ENCODE assay signal across 1 cellular context in the genomic region with DNA sequence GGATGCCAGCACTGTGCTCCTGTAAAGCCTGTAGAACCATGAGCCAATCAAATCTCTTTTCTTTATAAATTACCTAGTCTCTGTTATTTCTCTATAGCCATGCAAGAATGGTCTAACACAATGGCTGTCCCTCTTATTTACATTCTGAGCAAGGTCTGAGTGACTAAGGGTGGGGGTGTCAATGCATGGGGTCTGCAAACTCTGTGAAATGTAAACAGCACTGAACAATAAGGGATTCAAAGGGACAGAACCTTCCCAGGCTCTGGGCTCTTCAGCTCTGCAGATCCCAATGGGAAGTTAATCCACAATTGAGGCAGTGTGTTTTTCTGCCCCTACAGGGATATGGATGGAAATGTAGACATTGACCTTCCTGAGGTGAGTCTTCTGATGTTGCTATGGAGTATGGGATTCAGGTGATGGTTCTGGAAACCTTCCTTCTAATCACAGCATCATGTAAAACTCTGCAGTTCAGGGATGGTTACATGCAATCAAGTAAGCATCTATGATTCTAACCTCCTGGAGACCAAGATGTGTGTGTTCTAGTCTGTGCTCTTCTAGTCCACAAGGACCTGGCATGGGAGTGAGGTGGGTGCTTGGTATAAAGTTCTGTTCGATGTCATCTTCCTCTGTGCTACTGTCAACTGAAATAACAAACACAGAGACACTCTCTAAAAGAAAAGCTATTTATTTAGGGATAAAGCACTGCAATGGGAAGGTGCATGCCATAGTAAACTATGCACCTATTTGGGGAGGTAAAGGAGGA.
TF ChIP-seq lines count a peak whose summit lies in the region.

No MANE protein-coding gene starts in this region.

TF ChIP-seq in HepG2, 621 proteins besides CTCF, POLR2A, EP300 and RAD21 (continued from another document):
- no peak for TF ChIP-seq NRL (CRISPR knock-in tag; IDR thresholded peaks at IDR 0.05; ENCODE audit: borderline replicate concordance)
- no peak for TF ChIP-seq SP140L (CRISPR knock-in tag; IDR thresholded peaks at IDR 0.05; ENCODE audit: borderline replicate concordance)
- TF ChIP-seq, protein P1, sequence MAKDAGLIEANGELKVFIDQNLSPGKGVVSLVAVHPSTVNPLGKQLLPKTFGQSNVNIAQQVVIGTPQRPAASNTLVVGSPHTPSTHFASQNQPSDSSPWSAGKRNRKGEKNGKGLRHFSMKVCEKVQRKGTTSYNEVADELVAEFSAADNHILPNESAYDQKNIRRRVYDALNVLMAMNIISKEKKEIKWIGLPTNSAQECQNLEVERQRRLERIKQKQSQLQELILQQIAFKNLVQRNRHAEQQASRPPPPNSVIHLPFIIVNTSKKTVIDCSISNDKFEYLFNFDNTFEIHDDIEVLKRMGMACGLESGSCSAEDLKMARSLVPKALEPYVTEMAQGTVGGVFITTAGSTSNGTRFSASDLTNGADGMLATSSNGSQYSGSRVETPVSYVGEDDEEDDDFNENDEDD (CRISPR knock-in tag; IDR thresholded peaks at IDR 0.05; ENCODE audit: borderline replicate concordance) = no peak
- no peak for TF ChIP-seq ZMAT3 (CRISPR knock-in tag; conservative IDR thresholded peaks at IDR 0.05)
- no peak for TF ChIP-seq ZNF607 (CRISPR knock-in tag; IDR thresholded peaks at IDR 0.05; ENCODE audit: borderline replicate concordance)
- TF ChIP-seq HNRNPUL1 (IDR thresholded peaks at IDR 0.05; ENCODE audit: low read depth, low read length) = no peak
- no peak for TF ChIP-seq ATF2 (CRISPR knock-in tag; IDR thresholded peaks at IDR 0.05)
- no peak for TF ChIP-seq FOXA1 (IDR thresholded peaks at IDR 0.05)
- peak; percentile 83 for TF ChIP-seq FOXA1 (CRISPR knock-in tag; IDR thresholded peaks at IDR 0.05)
- TF ChIP-seq PHF5A (CRISPR knock-in tag; IDR thresholded peaks at IDR 0.05; ENCODE audit: low read depth, unreplicated experiment) = no peak
- TF ChIP-seq ZNF740 (CRISPR knock-in tag; IDR thresholded peaks at IDR 0.05) = no peak
- TF ChIP-seq ZNF335 (CRISPR knock-in tag; IDR thresholded peaks at IDR 0.05) = no peak
- no peak for TF ChIP-seq ZNF674 (CRISPR knock-in tag; IDR thresholded peaks at IDR 0.05; ENCODE audit: low read depth)
- TF ChIP-seq ARHGAP35 (CRISPR knock-in tag; IDR thresholded peaks at IDR 0.05; ENCODE audit: borderline replicate concordance) = no peak
- TF ChIP-seq ZNF558 (CRISPR knock-in tag; IDR thresholded peaks at IDR 0.05; ENCODE audit: borderline replicate concordance) = no peak
- TF ChIP-seq ZNF160 (CRISPR knock-in tag; IDR thresholded peaks at IDR 0.05) = no peak
- no peak for TF ChIP-seq YEATS2 (CRISPR knock-in tag; IDR thresholded peaks at IDR 0.05; ENCODE audit: borderline replicate concordance)
